In the genomic region with DNA sequence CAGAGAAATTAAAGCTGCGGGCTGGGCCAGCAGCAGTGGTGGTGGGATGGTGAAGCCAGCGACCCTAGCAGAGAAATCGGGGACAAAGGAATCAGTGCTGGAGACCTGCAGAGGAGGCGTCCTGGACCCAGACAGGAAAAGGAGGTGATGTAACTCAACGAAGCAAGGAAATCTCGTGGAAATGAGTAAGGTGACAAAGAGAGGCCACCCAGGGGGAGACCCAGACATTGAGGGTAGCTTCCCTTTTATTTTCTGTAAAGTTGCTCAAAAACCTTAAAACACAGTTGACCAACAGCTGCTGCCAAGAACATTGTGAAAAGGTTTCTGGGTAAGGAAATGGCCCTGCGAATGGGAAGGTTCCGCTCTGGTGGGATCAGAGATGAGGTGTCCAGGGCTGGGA, we compare ENCODE assay signal across 1 cellular context.
TF ChIP-seq lines count a peak whose summit lies in the region.

No MANE protein-coding gene starts in this region.

TF ChIP-seq in H1, 55 proteins besides CTCF, POLR2A, EP300 and RAD21:
- TF ChIP-seq RBBP5 (IDR thresholded peaks at IDR 0.05; ENCODE audit: borderline replicate concordance, low read depth, low read length) = no peak
- TF ChIP-seq SP4 (IDR thresholded peaks at IDR 0.05; ENCODE audit: low read length) = no peak
- TF ChIP-seq CHD1 (IDR thresholded peaks at IDR 0.05; ENCODE audit: low read depth, low read length) = no peak
- no peak for TF ChIP-seq KDM5A (IDR thresholded peaks at IDR 0.05; ENCODE audit: low read length)
- no peak for TF ChIP-seq ZNF274 (IDR thresholded peaks at IDR 0.05; ENCODE audit: borderline replicate concordance, extremely low read depth, low read length)
- TF ChIP-seq HDAC6 (IDR thresholded peaks at IDR 0.05; ENCODE audit: low read depth, low read length) = no peak
- no peak for TF ChIP-seq POU5F1 (IDR thresholded peaks at IDR 0.05; ENCODE audit: low read depth, low read length)
- no peak for TF ChIP-seq PHF8 (conservative IDR thresholded peaks at IDR 0.05; ENCODE audit: low read depth, low read length)
- TF ChIP-seq, protein P1, sequence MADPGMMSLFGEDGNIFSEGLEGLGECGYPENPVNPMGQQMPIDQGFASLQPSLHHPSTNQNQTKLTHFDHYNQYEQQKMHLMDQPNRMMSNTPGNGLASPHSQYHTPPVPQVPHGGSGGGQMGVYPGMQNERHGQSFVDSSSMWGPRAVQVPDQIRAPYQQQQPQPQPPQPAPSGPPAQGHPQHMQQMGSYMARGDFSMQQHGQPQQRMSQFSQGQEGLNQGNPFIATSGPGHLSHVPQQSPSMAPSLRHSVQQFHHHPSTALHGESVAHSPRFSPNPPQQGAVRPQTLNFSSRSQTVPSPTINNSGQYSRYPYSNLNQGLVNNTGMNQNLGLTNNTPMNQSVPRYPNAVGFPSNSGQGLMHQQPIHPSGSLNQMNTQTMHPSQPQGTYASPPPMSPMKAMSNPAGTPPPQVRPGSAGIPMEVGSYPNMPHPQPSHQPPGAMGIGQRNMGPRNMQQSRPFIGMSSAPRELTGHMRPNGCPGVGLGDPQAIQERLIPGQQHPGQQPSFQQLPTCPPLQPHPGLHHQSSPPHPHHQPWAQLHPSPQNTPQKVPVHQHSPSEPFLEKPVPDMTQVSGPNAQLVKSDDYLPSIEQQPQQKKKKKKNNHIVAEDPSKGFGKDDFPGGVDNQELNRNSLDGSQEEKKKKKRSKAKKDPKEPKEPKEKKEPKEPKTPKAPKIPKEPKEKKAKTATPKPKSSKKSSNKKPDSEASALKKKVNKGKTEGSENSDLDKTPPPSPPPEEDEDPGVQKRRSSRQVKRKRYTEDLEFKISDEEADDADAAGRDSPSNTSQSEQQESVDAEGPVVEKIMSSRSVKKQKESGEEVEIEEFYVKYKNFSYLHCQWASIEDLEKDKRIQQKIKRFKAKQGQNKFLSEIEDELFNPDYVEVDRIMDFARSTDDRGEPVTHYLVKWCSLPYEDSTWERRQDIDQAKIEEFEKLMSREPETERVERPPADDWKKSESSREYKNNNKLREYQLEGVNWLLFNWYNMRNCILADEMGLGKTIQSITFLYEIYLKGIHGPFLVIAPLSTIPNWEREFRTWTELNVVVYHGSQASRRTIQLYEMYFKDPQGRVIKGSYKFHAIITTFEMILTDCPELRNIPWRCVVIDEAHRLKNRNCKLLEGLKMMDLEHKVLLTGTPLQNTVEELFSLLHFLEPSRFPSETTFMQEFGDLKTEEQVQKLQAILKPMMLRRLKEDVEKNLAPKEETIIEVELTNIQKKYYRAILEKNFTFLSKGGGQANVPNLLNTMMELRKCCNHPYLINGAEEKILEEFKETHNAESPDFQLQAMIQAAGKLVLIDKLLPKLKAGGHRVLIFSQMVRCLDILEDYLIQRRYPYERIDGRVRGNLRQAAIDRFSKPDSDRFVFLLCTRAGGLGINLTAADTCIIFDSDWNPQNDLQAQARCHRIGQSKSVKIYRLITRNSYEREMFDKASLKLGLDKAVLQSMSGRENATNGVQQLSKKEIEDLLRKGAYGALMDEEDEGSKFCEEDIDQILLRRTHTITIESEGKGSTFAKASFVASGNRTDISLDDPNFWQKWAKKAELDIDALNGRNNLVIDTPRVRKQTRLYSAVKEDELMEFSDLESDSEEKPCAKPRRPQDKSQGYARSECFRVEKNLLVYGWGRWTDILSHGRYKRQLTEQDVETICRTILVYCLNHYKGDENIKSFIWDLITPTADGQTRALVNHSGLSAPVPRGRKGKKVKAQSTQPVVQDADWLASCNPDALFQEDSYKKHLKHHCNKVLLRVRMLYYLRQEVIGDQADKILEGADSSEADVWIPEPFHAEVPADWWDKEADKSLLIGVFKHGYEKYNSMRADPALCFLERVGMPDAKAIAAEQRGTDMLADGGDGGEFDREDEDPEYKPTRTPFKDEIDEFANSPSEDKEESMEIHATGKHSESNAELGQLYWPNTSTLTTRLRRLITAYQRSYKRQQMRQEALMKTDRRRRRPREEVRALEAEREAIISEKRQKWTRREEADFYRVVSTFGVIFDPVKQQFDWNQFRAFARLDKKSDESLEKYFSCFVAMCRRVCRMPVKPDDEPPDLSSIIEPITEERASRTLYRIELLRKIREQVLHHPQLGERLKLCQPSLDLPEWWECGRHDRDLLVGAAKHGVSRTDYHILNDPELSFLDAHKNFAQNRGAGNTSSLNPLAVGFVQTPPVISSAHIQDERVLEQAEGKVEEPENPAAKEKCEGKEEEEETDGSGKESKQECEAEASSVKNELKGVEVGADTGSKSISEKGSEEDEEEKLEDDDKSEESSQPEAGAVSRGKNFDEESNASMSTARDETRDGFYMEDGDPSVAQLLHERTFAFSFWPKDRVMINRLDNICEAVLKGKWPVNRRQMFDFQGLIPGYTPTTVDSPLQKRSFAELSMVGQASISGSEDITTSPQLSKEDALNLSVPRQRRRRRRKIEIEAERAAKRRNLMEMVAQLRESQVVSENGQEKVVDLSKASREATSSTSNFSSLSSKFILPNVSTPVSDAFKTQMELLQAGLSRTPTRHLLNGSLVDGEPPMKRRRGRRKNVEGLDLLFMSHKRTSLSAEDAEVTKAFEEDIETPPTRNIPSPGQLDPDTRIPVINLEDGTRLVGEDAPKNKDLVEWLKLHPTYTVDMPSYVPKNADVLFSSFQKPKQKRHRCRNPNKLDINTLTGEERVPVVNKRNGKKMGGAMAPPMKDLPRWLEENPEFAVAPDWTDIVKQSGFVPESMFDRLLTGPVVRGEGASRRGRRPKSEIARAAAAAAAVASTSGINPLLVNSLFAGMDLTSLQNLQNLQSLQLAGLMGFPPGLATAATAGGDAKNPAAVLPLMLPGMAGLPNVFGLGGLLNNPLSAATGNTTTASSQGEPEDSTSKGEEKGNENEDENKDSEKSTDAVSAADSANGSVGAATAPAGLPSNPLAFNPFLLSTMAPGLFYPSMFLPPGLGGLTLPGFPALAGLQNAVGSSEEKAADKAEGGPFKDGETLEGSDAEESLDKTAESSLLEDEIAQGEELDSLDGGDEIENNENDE (IDR thresholded peaks at IDR 0.05; ENCODE audit: insufficient replicate concordance, low read length) = no peak
- no peak for TF ChIP-seq ASH2L (IDR thresholded peaks at IDR 0.05; ENCODE audit: low read length)
- TF ChIP-seq, protein P2, sequence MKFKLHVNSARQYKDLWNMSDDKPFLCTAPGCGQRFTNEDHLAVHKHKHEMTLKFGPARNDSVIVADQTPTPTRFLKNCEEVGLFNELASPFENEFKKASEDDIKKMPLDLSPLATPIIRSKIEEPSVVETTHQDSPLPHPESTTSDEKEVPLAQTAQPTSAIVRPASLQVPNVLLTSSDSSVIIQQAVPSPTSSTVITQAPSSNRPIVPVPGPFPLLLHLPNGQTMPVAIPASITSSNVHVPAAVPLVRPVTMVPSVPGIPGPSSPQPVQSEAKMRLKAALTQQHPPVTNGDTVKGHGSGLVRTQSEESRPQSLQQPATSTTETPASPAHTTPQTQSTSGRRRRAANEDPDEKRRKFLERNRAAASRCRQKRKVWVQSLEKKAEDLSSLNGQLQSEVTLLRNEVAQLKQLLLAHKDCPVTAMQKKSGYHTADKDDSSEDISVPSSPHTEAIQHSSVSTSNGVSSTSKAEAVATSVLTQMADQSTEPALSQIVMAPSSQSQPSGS (IDR thresholded peaks at IDR 0.05; ENCODE audit: low read length) = no peak
- no peak for TF ChIP-seq JUND (IDR thresholded peaks at IDR 0.05; ENCODE audit: low read length)
- no peak for TF ChIP-seq JUN (IDR thresholded peaks at IDR 0.05; ENCODE audit: low read depth, low read length)
- no peak for TF ChIP-seq CREB1 (IDR thresholded peaks at IDR 0.05)
- TF ChIP-seq SP2 (IDR thresholded peaks at IDR 0.05; ENCODE audit: low read length) = no peak
- no peak for TF ChIP-seq TBP (IDR thresholded peaks at IDR 0.05; ENCODE audit: low read depth, low read length)
- TF ChIP-seq RFX5 (IDR thresholded peaks at IDR 0.05; ENCODE audit: borderline replicate concordance, low read depth, low read length) = no peak
- no peak for TF ChIP-seq MAFK (IDR thresholded peaks at IDR 0.05; ENCODE audit: low read depth, low read length)
- no peak for TF ChIP-seq CHD2 (IDR thresholded peaks at IDR 0.05; ENCODE audit: low read length)
